In the genomic region with DNA sequence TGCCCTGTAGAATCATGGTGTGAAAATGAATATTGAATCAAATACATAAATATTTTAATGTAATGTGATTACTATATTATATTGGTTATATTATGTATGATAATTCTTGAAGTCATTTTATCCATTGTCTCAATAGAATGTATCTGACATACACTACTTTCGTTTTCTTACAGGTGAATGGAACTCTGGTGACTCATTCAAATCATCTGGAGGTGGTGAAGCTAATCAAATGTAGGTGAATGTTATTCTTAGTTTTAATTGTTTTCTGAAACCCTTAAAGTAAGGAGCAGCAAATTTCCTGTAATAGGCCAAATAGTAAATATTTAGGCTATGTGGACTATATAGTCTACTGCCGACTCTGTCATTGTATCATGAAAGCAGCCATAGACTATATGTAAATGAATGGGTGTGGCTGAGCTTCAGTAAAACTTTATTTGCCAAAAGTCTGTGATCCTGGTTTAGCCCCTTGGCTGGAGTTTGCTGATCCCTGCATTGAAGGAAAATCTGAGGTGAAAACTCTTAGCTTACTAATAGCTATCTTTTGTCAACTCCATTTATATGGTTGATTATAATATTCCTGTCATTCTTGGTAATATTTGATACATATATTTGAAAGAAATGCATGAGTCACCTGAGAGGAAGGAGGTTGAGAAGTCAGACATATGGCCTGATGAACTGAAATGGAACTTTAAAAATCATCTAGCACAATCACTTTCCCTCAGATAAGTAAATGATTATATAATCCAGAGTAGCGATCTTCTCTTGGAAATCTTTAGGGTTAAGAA, we compare ENCODE assay signal across 20 cellular contexts.
DNase-seq lines count a peak whose midpoint lies in the region; FAIRE-seq and TF ChIP-seq lines count a peak whose summit lies in the region.
"Had no signal": no experiment of that assay in that cellular context is flagged by ENCODE, and none has a peak within 500 bp of the region (broad histone marks: within the 10 kb centered on the region; RNA-seq: fewer than 3 reads in every experiment).

No MANE protein-coding gene starts in this region.

- no peak for TF ChIP-seq CTCF in MM.1S (IDR thresholded peaks at IDR 0.05; ENCODE audit: low read length)
- TF ChIP-seq CTCF in chondrocyte (IDR thresholded peaks at IDR 0.05), result no peak
- TF ChIP-seq CTCF in keratinocyte (optimal IDR thresholded peaks at IDR 0.05 in 1 of 3, IDR thresholded peaks at IDR 0.05 in 1 of 3, conservative IDR thresholded peaks at IDR 0.05 in 1 of 3; ENCODE audit: extremely low read depth in 1 of 3, insufficient read depth in 2 of 3, low read length in 3 of 3), result no peak
- TF ChIP-seq CTCF in spleen (IDR thresholded peaks at IDR 0.05 in 8 of 11, conservative IDR thresholded peaks at IDR 0.05 in 3 of 11), result no peak

- H3K36me3 ChIP-seq in MM.1S (replicated peaks; ENCODE audit: insufficient read depth, low read length) (0 out of 2 replicates have a peak, but pooled peaks cover 6% of the 10 kb centered on the region), keratinocyte (ENCODE audit: control insufficient read depth in 2 of 2, extremely low read depth in 1 of 2, insufficient read depth in 2 of 2, low read length in 2 of 2) (peaks cover 6 to 15% of the 10 kb centered on the region in 2 experiments), spleen (peaks cover 0 to 40% (median 3%) of the 10 kb centered on the region in 6 donors)

- peaks cover 5% of the 10 kb centered on the region for H3K4me1 Mint-ChIP-seq in chondrocyte (ENCODE audit: low read depth)

- 0 out of 2 replicates have a peak, but pooled peaks cover 3% of the 10 kb centered on the region for H3F3A ChIP-seq in MM.1S (ENCODE audit: insufficient read depth, low read length)

- intact Hi-C loops in spleen (cut with DNase I; ENCODE audit: low total_unique reads), result no loop called here

- H3K4me3 Mint-ChIP-seq in chondrocyte (ENCODE audit: unreplicated experiment), result no peak overlapping the region
- H3K4me3 Mint-ChIP-seq: activated naive CD8-positive, alpha-beta T cell; CD8-positive, alpha-beta T cell had no signal

- H3K4me2 ChIP-seq in MM.1S (ENCODE audit: low read depth, low read length) (0 out of 2 replicates have a peak overlapping the region, but pooled peaks have one; percentile 24), keratinocyte (ENCODE audit: control insufficient read depth, extremely low read depth, insufficient read depth, low read depth, low read length) (peak overlapping the region; percentile 82)

- H3K4me1 ChIP-seq in MM.1S (ENCODE audit: low read length), result peaks cover 10% of the 10 kb centered on the region
- H3K4me1 ChIP-seq in keratinocyte (ENCODE audit: control insufficient read depth, extremely low read depth, insufficient read depth, low read length), result peaks cover 12% of the 10 kb centered on the region
- peaks cover 0 to 15% (median 0%) of the 10 kb centered on the region in 6 donors for H3K4me1 ChIP-seq in spleen
- H3K4me1 ChIP-seq: gastrocnemius medialis, tibial artery had no signal

- H4K20me1 ChIP-seq in MM.1S (ENCODE audit: insufficient read depth, low read length), result no peaks in the 10 kb centered on the region
- no peaks in the 10 kb centered on the region for H4K20me1 ChIP-seq in keratinocyte (ENCODE audit: control insufficient read depth, extremely low read depth, insufficient read depth, low read length)

- no peaks in the 10 kb centered on the region for H3K27me3 Mint-ChIP-seq in chondrocyte (ENCODE audit: low read depth)

- H3K9me3 Mint-ChIP-seq in chondrocyte (ENCODE audit: low read depth), result no peaks in the 10 kb centered on the region
- H3K9me3 Mint-ChIP-seq: CD8-positive, alpha-beta T cell had no signal

- H3K27ac ChIP-seq in MM.1S (ENCODE audit: low read length) (no peak overlapping the region), keratinocyte (ENCODE audit: control insufficient read depth, insufficient read depth, low read length) (peak overlapping the region; percentile 47), spleen (no peak overlapping the region)
- H3K27ac ChIP-seq: gastrocnemius medialis, tibial artery had no signal

- dilution Hi-C loops in keratinocyte (cut with MboI; ENCODE audit: extremely low pct_ligation_motif_present, low sequenced_read_pairs), result no loop called here

- H2AFZ ChIP-seq in MM.1S (ENCODE audit: low read length) (no peak overlapping the region), keratinocyte (ENCODE audit: control insufficient read depth, low read length) (no peak overlapping the region)

- H3K79me2 ChIP-seq in MM.1S (ENCODE audit: low read length), result peaks cover 25% of the 10 kb centered on the region
- H3K79me2 ChIP-seq in keratinocyte (ENCODE audit: control insufficient read depth, insufficient read depth, low read length), result no peaks in the 10 kb centered on the region

- in situ Hi-C loops in ACHN (cut with HindIII; ENCODE audit: low pct_ligation_motif_present, low pct_unique_long_range_greater_than_20kb, low sequenced_read_pairs), result no loop called here

- H3K9ac ChIP-seq in MM.1S (ENCODE audit: low read length) (no peak overlapping the region), keratinocyte (ENCODE audit: control insufficient read depth, extremely low read depth, insufficient read depth, low read length) (no peak overlapping the region)

- 82 to 92% (median 90%) methylated on average over 3 of the region's 3 CpGs for WGBS in spleen, 5 donors

- DNase-seq in ACHN (peak; percentile 24), MM.1S (no peak), chondrocyte (ENCODE audit: low spot score) (no peak), keratinocyte (ENCODE audit: low read depth, low spot score) (no peak), GM19238 (ENCODE audit: insufficient read length, low spot score) (no peak), NCI-H524 (lab: John Stamatoyannopoulos, UW) (no peak), spleen (no peak)
- DNase-seq in stimulated activated CD4-positive, alpha-beta T cell treated with anti-CD3 and anti-CD28 coated beads, Interleukin-1b, Interleukin-23, amount 100 ng/mL, for 48 hours, result no peak
- DNase-seq: activated CD8-positive, alpha-beta memory T cell treated with anti-CD3 and anti-CD28 coated beads for 24 hours; CD8-positive, alpha-beta T cell; DMS79; gastrocnemius medialis; Kasumi-1; NCI-H524 treated with DMSO at 0.1 percent for 48 hours; retina; stimulated activated CD4-positive, alpha-beta T cell treated with anti-CD3 and anti-CD28 coated beads, Interleukin-15, amount 100 ng/mL, for 24 hours; stimulated activated naive CD4-positive, alpha-beta T cell; tibial artery had no signal

- H3K27ac Mint-ChIP-seq in chondrocyte (ENCODE audit: unreplicated experiment), result peak overlapping the region; percentile 12
- H3K27ac Mint-ChIP-seq: activated naive CD8-positive, alpha-beta T cell; CD8-positive, alpha-beta T cell had no signal

- peaks cover 19% of the 10 kb centered on the region for H3K36me3 Mint-ChIP-seq in chondrocyte (ENCODE audit: low read depth)
- H3K36me3 Mint-ChIP-seq: CD8-positive, alpha-beta T cell had no signal

- no peaks in the 10 kb centered on the region for H3K9me3 ChIP-seq in MM.1S (replicated peaks; ENCODE audit: insufficient read depth, low read length)
- H3K9me3 ChIP-seq in keratinocyte (ENCODE audit: control insufficient read depth, low read depth, low read length), result no peaks in the 10 kb centered on the region
- no peaks in the 10 kb centered on the region for H3K9me3 ChIP-seq in spleen
- H3K9me3 ChIP-seq: gastrocnemius medialis, tibial artery had no signal

- no peak for TF ChIP-seq POLR2A in spleen (IDR thresholded peaks at IDR 0.05)

- no peaks in the 10 kb centered on the region for H3K27me3 ChIP-seq in MM.1S (replicated peaks; ENCODE audit: insufficient read depth, low read length)
- no peaks in the 10 kb centered on the region for H3K27me3 ChIP-seq in keratinocyte (ENCODE audit: control insufficient read depth, extremely low read depth, insufficient read depth, low read length)
- H3K27me3 ChIP-seq in spleen (replicated peaks in 1 of 7), result no peaks in the 10 kb centered on the region
- H3K27me3 ChIP-seq: gastrocnemius medialis, tibial artery had no signal

- FAIRE-seq in keratinocyte (lab: Jason Lieb, UNC), result peak; percentile 41
- FAIRE-seq: HTR-8/SVneo had no signal

- no peak overlapping the region for H3K4me3 ChIP-seq in MM.1S (ENCODE audit: low read length)
- H3K4me3 ChIP-seq in keratinocyte (ENCODE audit: control insufficient read depth in 2 of 3, extremely low read depth in 1 of 3, insufficient read depth in 2 of 3, low read depth in 1 of 3, low read length in 3 of 3), result peak overlapping the region in 2 of 3 experiments; percentile 32 to 33
- H3K4me3 ChIP-seq in spleen, result no peak overlapping the region
- H3K4me3 ChIP-seq: gastrocnemius medialis, tibial artery had no signal

- H3K9me1 ChIP-seq in keratinocyte (ENCODE audit: control insufficient read depth, extremely low read depth, insufficient read depth, low read length), result no peaks in the 10 kb centered on the region

- H3K9me2 ChIP-seq in MM.1S (replicated peaks; ENCODE audit: insufficient read depth, low read length), result no peaks in the 10 kb centered on the region

Comparison
In these comparisons a context has a peak if more than half of its experiments do, and no peak if none do; other contexts are left out.
1. H3K4me3 ChIP-seq: peak in keratinocyte (2 of 3); none in MM.1S (single experiment) and spleen (0 of 8).